ENCODE assay signal across 25 cellular contexts in genomic region chr2:156752042-156752441, GRCh38.
"Had no signal": no experiment of that assay in that cellular context is flagged by ENCODE, and none has a peak within 500 bp of the region (broad histone marks: within the 10 kb centered on the region; RNA-seq: fewer than 3 reads in every experiment).

No MANE protein-coding gene starts in this region.

- H3K4me2 ChIP-seq: neural progenitor cell, smooth muscle cell had no signal

- ATAC-seq: natural killer cell; psoas muscle; right cardiac atrium; sciatic nerve; stimulated activated naive CD8-positive, alpha-beta T cell treated with anti-CD3 and anti-CD28 coated beads, Interleukin-15, amount 100 ng/mL, for 72 hours; stimulated activated naive CD8-positive, alpha-beta T cell treated with anti-CD3 and anti-CD28 coated beads, Interleukin-15, Interleukin-2, amounts not matched to agents 100 U/mL and 50 U/mL, for 24 hours; upper lobe of right lung had no signal

- H3K4me1 ChIP-seq: neural progenitor cell, parathyroid adenoma, psoas muscle, spleen, suprapubic skin, testis, tibial artery, transverse colon, upper lobe of right lung, uterus had no signal

- H3K9ac ChIP-seq: neural progenitor cell, parathyroid adenoma had no signal

- H3K9me3 ChIP-seq: ovary, psoas muscle, spleen, suprapubic skin, testis, tibial artery, transverse colon, upper lobe of right lung, uterus had no signal

- H3K27ac ChIP-seq: neural progenitor cell, ovary, parathyroid adenoma, psoas muscle, skin epidermis, spleen, suprapubic skin, testis, tibial artery, transverse colon, upper lobe of right lung, uterus had no signal

- H3K4me3 ChIP-seq: neural progenitor cell, ovary, psoas muscle, skin epidermis, smooth muscle cell, spleen, suprapubic skin, testis, tibial artery, transverse colon, upper lobe of right lung, uterus had no signal

- H3K27me3 ChIP-seq: neural progenitor cell, ovary, spleen, suprapubic skin, testis, tibial artery, transverse colon, upper lobe of right lung, uterus had no signal

- H2AFZ ChIP-seq: neural progenitor cell, parathyroid adenoma had no signal

- H3K36me3 ChIP-seq: neural progenitor cell, ovary, spleen, suprapubic skin, tibial artery, transverse colon, upper lobe of right lung, uterus had no signal

- DNase-seq: natural killer cell; occipital lobe; ovary; psoas muscle; spleen; stimulated activated CD4-positive, alpha-beta T cell treated with anti-CD3 and anti-CD28 coated beads, Interleukin-12 subunit alpha, Interleukin-12 subunit beta, amount 100 ng/mL, for 4 hours; stimulated activated CD4-positive, alpha-beta T cell treated with anti-CD3 and anti-CD28 coated beads, Interleukin-1b, Interleukin-23, amount 100 ng/mL, for 48 hours; stimulated activated CD4-positive, alpha-beta T cell treated with anti-CD3 and anti-CD28 coated beads, Interleukin-4, amount 100 ng/mL, for 1 hour; stimulated activated CD4-positive, alpha-beta T cell treated with anti-CD3 and anti-CD28 coated beads, Interleukin-4, amount 100 ng/mL, for 4 hours; stimulated activated CD8-positive, alpha-beta memory T cell treated with anti-CD3 and anti-CD28 coated beads, Interleukin-4, amount 100 ng/mL, for 48 hours; stimulated activated naive CD4-positive, alpha-beta T cell; stimulated activated naive CD8-positive, alpha-beta T cell treated with anti-CD3 and anti-CD28 coated beads, Interleukin-15, amount 100 ng/mL, for 72 hours; stimulated activated naive CD8-positive, alpha-beta T cell treated with anti-CD3 and anti-CD28 coated beads, Interleukin-15, Interleukin-2, amounts not matched to agents 100 U/mL and 50 U/mL, for 24 hours; testis; tibial artery; transverse colon; upper lobe of right lung; uterus had no signal

- H3K79me2 ChIP-seq: parathyroid adenoma had no signal
